8 cellular contexts compared by ENCODE assay signal in genomic region chr3:183635431-183636220, GRCh38. TPM values are rescaled to one million over a fixed set of nuclear protein-coding genes. Genes with fewer than 3 reads are reported as not detected.
DNase-seq lines count a peak whose midpoint lies in the region; ATAC-seq, FAIRE-seq and TF ChIP-seq lines count a peak whose summit lies in the region.

Gene KLHL24, plus strand, starts transcription at chr3:183635623. Its CDS starts 14,734 bp downstream, at chr3:183650357.

- H3K4me1 ChIP-seq in HepG2 (ENCODE audit: insufficient read depth, low read length) = peaks cover 29% of the 10 kb centered on the region

- H3K27ac ChIP-seq in HepG2 (ENCODE audit: extremely low read length, insufficient read depth, low read length) = peak within 1 kb of the TSS; percentile 94

- WGBS in HepG2 (ENCODE audit: low lambda C conversion rate) = 0% methylated on average over 8 of the region's 76 CpGs

- H3K9me3 ChIP-seq in HepG2 (ENCODE audit: low read length) = no peaks in the 10 kb centered on the region

- TF ChIP-seq CTCF in HepG2 (CRISPR knock-in tag; IDR thresholded peaks at IDR 0.05) = no peak

- H3K79me2 ChIP-seq in HepG2 (ENCODE audit: insufficient read depth, low read length) = peaks cover 6% of the 10 kb centered on the region

- TF ChIP-seq EP300 in HepG2 (IDR thresholded peaks at IDR 0.05; ENCODE audit: low read depth in 2 of 2, low read length in 2 of 2) (no peak), HepG2 (CRISPR knock-in tag; IDR thresholded peaks at IDR 0.05; ENCODE audit: borderline replicate concordance) (no peak)

- H3K36me3 ChIP-seq in HepG2 (replicated peaks in 1 of 2; ENCODE audit: control insufficient read depth in 1 of 2, insufficient read depth in 2 of 2, low read length in 2 of 2) = no peaks in the 10 kb centered on the region

- peak within 1 kb of the TSS; percentile 84 for H3K9ac ChIP-seq in HepG2 (ENCODE audit: insufficient read depth, low read depth, low read length)

- H3K4me2 ChIP-seq in HepG2 (ENCODE audit: low read depth, low read length) = peak within 1 kb of the TSS; percentile 74

- peaks cover 14% of the 10 kb centered on the region; the same call in 1 of the 2 replicates for H4K20me1 ChIP-seq in HepG2 (ENCODE audit: insufficient read depth, low read length)

- DNase-seq in C1 segment of cervical spinal cord (lab: John Stamatoyannopoulos, UW) = peak; percentile 68 to 97 (median 94)
- peak; percentile 91 for DNase-seq in NCI-H748 (lab: John Stamatoyannopoulos, UW; ENCODE audit: unreplicated experiment)
- DNase-seq in activated CD4-positive, alpha-beta T cell treated with anti-CD3 and anti-CD28 coated beads, Interleukin-2, amount 50 U/mL, for 24 hours (ENCODE audit: low read depth in 1 of 2, low spot score in 1 of 2) = peak; percentile 68 to 88
- DNase-seq in dermis blood vessel endothelial cell = peak; percentile 96
- DNase-seq in HepG2 (ENCODE audit: low spot score) = peak; percentile 89
- DNase-seq in stimulated activated CD4-positive, alpha-beta T cell treated with anti-CD3 and anti-CD28 coated beads, Interleukin-4, amount 100 ng/mL, for 1 hour = peak; percentile 87

- BruUV-seq in HepG2 (replicated peaks; lab: Mats Ljungman, UMichigan) = no TSS peak

- peak; percentile 76 for ATAC-seq in GM19372 (IDR thresholded peaks at IDR 0.05; ENCODE audit: low read depth, unreplicated experiment)
- ATAC-seq in HG03558 (IDR thresholded peaks at IDR 0.05; ENCODE audit: extremely low read depth, unreplicated experiment) = peak; percentile 87
- peak; percentile 91 for ATAC-seq in HepG2

- peak; percentile 71 for FAIRE-seq in HepG2 (lab: Jason Lieb, UNC)

- in situ Hi-C loops in HepG2 (cut with HindIII; ENCODE audit: extremely low pct_ligation_motif_present, low pct_unique_long_range_greater_than_20kb) = no loop called here

- CTCF ChIA-PET in HepG2 (lab: Yijun Ruan, JAX; ENCODE audit: low intra/inter-chr PET ratio, low total read pairs) = no interaction called here

- peak within 1 kb of the TSS; percentile 83 to 99 (median 95) for H3K4me3 ChIP-seq in HepG2 (replicated peaks in 1 of 3; ENCODE audit: insufficient read depth in 1 of 3, low read depth in 2 of 3, low read length in 3 of 3)

- intact Hi-C loops in HepG2 (cut with micrococcal nuclease; ENCODE audit: unreplicated experiment) = loop anchor here (5.0 kb wide), 1 partner anchor 62 kb away; the partner anchor contains the start of gene YEATS2

- TF ChIP-seq POLR2A in HepG2 (IDR thresholded peaks at IDR 0.05; ENCODE audit: insufficient read depth in 1 of 2, low read depth in 2 of 2, low read length in 2 of 2) = peak; percentile 69 to 72

- H3K27me3 ChIP-seq in HepG2 (ENCODE audit: control insufficient read depth in 1 of 2, insufficient read depth in 2 of 2, low read length in 2 of 2) = no peaks in the 10 kb centered on the region

- no peak; the same call in 1 of the 2 replicates for TF ChIP-seq RAD21 in HepG2 (CRISPR knock-in tag; IDR thresholded peaks at IDR 0.05)

- POLR2A ChIA-PET in HepG2 (lab: Yijun Ruan, JAX) = interaction anchor here (0.7 to 1.5 kb wide), 5 partner anchors 8 to 66 kb away, joined by 4 to 13 read pairs (median 5); partner anchors contain the start of gene YEATS2

- H2AFZ ChIP-seq in HepG2 (ENCODE audit: low read length) = peak within 1 kb of the TSS; percentile 96

TF ChIP-seq in HepG2, 621 proteins besides CTCF, POLR2A, EP300 and RAD21 (continues in another document):
- no peak for TF ChIP-seq BCLAF1 (IDR thresholded peaks at IDR 0.05)
- no peak for TF ChIP-seq ZSCAN9 (CRISPR knock-in tag; IDR thresholded peaks at IDR 0.05; ENCODE audit: borderline replicate concordance)
- TF ChIP-seq TEAD2 (CRISPR knock-in tag; IDR thresholded peaks at IDR 0.05) = no peak
- no peak for TF ChIP-seq ZSCAN5A (CRISPR knock-in tag; IDR thresholded peaks at IDR 0.05; ENCODE audit: borderline replicate concordance)
- TF ChIP-seq ZNF891 (CRISPR knock-in tag; IDR thresholded peaks at IDR 0.05) = no peak
- TF ChIP-seq MEF2D (CRISPR knock-in tag; IDR thresholded peaks at IDR 0.05) = peak; percentile 15; the same call in 1 of the 2 replicates
- TF ChIP-seq ELF1 (CRISPR knock-in tag; IDR thresholded peaks at IDR 0.05) = no peak; the same call in 1 of the 2 replicates
- no peak for TF ChIP-seq KMT2A (CRISPR knock-in tag; IDR thresholded peaks at IDR 0.05)
- no peak for TF ChIP-seq ZBTB37 (CRISPR knock-in tag; IDR thresholded peaks at IDR 0.05)
- peak; percentile 25; the same call in 1 of the 2 replicates for TF ChIP-seq ZBTB38 (CRISPR knock-in tag; IDR thresholded peaks at IDR 0.05)
- TF ChIP-seq SNAPC2 (CRISPR knock-in tag; IDR thresholded peaks at IDR 0.05) = no peak

RNA-seq across cellular contexts. Expression of gene KLHL24, which starts in this region (rescaled TPM):
- total RNA-seq in dermis blood vessel endothelial cell = 102 and 139 TPM in 2 replicates
- total RNA-seq in HepG2 (2016; rRNA removed; fragmentation: Illumina TruSeq; extraction: Trizol) = 6.9 and 9.7 TPM in 2 replicates
- total RNA-seq in HepG2 (2016; cell fraction: cytosol; rRNA removed; fragmentation: Illumina TruSeq; extraction: Trizol; ENCODE audit: low read depth) = 11.6 and 15.1 TPM in 2 replicates
- 8.5 and 8.6 TPM in 2 replicates for total RNA-seq in HepG2 (2016; cell fraction: insoluble cytoplasmic fraction; rRNA removed; fragmentation: Illumina TruSeq; extraction: Trizol)
- total RNA-seq in HepG2 (2016; cell fraction: membrane; rRNA removed; fragmentation: Illumina TruSeq; extraction: Trizol) = 9.2 and 10.3 TPM in 2 replicates
- total RNA-seq in HepG2 (2016; cell fraction: nucleus; rRNA removed; fragmentation: Illumina TruSeq; extraction: Trizol) = 5.4 and 6.2 TPM in 2 replicates
- 10.6 and 15.7 TPM in 2 replicates for polyA plus RNA-seq in HepG2 (2011; rRNA removed)
- 8.3 and 9.8 TPM in 2 replicates for polyA plus RNA-seq in HepG2 (2011; cell fraction: cytosol; rRNA removed)
- 9.9 and 12.1 TPM in 2 replicates for polyA plus RNA-seq in HepG2 (2011; cell fraction: nucleus; rRNA removed)
- polyA plus RNA-seq in HepG2 (2012) = 13.0 and 13.1 TPM in 2 replicates
- polyA plus RNA-seq in HepG2 (2016; cell fraction: cytosol; fragmentation: Illumina TruSeq; extraction: Trizol; ENCODE audit: low read depth) = 0.10 and 0.40 TPM in 2 replicates
- 2.8 and 3.4 TPM in 2 replicates for polyA plus RNA-seq in HepG2 (2016; cell fraction: insoluble cytoplasmic fraction; fragmentation: Illumina TruSeq; extraction: Trizol; ENCODE audit: low read depth)
- 0.24 and 0.30 TPM in 2 replicates for polyA plus RNA-seq in HepG2 (2016; cell fraction: membrane; fragmentation: Illumina TruSeq; extraction: Trizol; ENCODE audit: low read depth)
- 3.4 and 3.9 TPM in 2 replicates for polyA plus RNA-seq in HepG2 (2016; cell fraction: nucleus; fragmentation: Illumina TruSeq; extraction: Trizol; ENCODE audit: insufficient read depth, low read depth)
- 23.4 and 23.9 TPM in 2 replicates for polyA minus RNA-seq in HepG2 (2011; rRNA and poly(A)+ RNA removed; ENCODE audit: low replicate concordance)
- polyA minus RNA-seq in HepG2 (2011; cell fraction: cytosol; rRNA and poly(A)+ RNA removed) = 43.8 and 44.7 TPM in 2 replicates
- 41.3 and 48.2 TPM in 2 replicates for polyA minus RNA-seq in HepG2 (2011; cell fraction: nucleus; rRNA and poly(A)+ RNA removed)

Comparison
In these comparisons a context has a peak if more than half of its experiments do, and no peak if none do; other contexts are left out.
1. Peak in every context shown above with its lines: DNase-seq, ATAC-seq, H3K4me3 ChIP-seq and H3K27ac ChIP-seq.